Comparison of ENCODE assay signal across 8 cellular contexts in the genomic region with DNA sequence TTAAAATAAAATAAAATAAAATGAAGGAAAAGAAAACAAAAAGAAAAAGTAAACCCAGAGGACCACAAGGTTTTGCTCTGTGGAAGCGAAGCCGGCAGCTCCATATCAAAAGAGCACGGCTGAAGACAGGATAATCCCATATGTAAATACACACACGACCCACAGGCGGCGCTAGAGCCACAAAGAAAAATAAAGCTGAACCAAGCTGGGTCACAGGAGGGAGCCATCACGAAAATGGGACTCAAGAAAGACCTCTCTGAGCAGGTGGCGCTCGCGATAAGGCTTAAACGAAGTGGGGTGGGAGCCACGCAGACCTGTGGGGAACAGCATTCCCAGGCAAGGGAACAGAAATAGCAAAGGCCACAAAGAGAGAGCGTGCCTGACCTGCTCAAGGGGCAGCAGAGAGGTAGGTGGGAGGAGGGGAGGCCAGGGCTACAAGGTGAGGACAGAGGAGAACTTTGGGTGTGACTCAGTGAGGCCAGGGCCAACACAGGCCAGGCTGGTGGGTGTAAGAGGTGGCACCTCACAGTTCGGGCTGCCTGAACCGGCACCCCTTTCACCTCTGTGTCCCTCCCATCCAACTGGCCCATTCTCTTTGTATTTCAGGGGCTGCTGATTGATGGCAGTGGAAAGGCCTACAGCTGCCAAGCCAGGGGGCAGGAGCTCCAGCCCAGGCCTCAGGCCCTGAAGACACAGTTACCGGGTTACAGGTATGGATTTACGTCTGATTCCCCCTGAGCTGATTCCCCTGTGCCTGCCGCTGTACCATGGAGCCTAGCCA. TPM values are rescaled to one million over a fixed set of nuclear protein-coding genes. Genes with fewer than 3 reads are reported as not detected.
DNase-seq lines count a peak whose midpoint lies in the region; ATAC-seq and TF ChIP-seq lines count a peak whose summit lies in the region.

No MANE protein-coding gene starts in this region.

- no peaks in the 10 kb centered on the region for H3K79me2 ChIP-seq in smooth muscle cell (ENCODE audit: low read depth)

- ATAC-seq in GM19324 (IDR thresholded peaks at IDR 0.05; ENCODE audit: low FRiP score, unreplicated experiment) (no peak), GM21515 (IDR thresholded peaks at IDR 0.05; ENCODE audit: unreplicated experiment) (no peak)

- H3K27me3 ChIP-seq in adipocyte (replicated peaks; ENCODE audit: control insufficient read depth, insufficient read depth, low read length) (no peaks in the 10 kb centered on the region), right atrium auricular region (no peaks in the 10 kb centered on the region), smooth muscle cell (ENCODE audit: low read depth) (no peaks in the 10 kb centered on the region)

- H3K4me1 ChIP-seq in adipocyte (ENCODE audit: control insufficient read depth, insufficient read depth, low read length) (peaks cover 3% of the 10 kb centered on the region), right atrium auricular region (no peaks in the 10 kb centered on the region), smooth muscle cell (ENCODE audit: low read depth) (no peaks in the 10 kb centered on the region)

- peak overlapping the region; percentile 32 for H3K9ac ChIP-seq in adipocyte (ENCODE audit: low read length)
- no peak overlapping the region for H3K9ac ChIP-seq in smooth muscle cell (ENCODE audit: low read depth)

- WGBS in smooth muscle cell (ENCODE audit: low lambda C conversion rate), result 52% methylated on average over 18 of the region's 18 CpGs

- no peak overlapping the region for H3K4me2 ChIP-seq in smooth muscle cell

- H3K27ac ChIP-seq in right atrium auricular region (no peak overlapping the region), smooth muscle cell (ENCODE audit: low read depth) (no peak overlapping the region)

- H3K36me3 ChIP-seq in adipocyte (ENCODE audit: control insufficient read depth, insufficient read depth, low read length, severe bottlenecking) (peaks cover 82% of the 10 kb centered on the region), right atrium auricular region (peaks cover 36% of the 10 kb centered on the region), smooth muscle cell (ENCODE audit: low read depth) (no peaks in the 10 kb centered on the region)

- H3K4me3 ChIP-seq in adipocyte (ENCODE audit: low read length), result no peak overlapping the region
- H3K4me3 ChIP-seq in right atrium auricular region, result no peak overlapping the region
- no peak overlapping the region for H3K4me3 ChIP-seq in smooth muscle cell

- peak; percentile 86 for TF ChIP-seq CTCF in GM10266 (IDR thresholded peaks at IDR 0.05; ENCODE audit: control insufficient read depth, insufficient read depth, low read depth, missing control alignments)
- TF ChIP-seq CTCF in right atrium auricular region (IDR thresholded peaks at IDR 0.05), result peak; percentile 74 to 83
- peak; percentile 87 for TF ChIP-seq CTCF in smooth muscle cell (IDR thresholded peaks at IDR 0.05; ENCODE audit: borderline replicate concordance, insufficient read depth, poor library complexity, severe bottlenecking)

- H4K20me1 ChIP-seq in smooth muscle cell (ENCODE audit: low read depth), result no peaks in the 10 kb centered on the region

- peak; percentile 73 for DNase-seq in GM10266 (ENCODE audit: extremely low spot score)
- DNase-seq in NCI-H1436 treated with DMSO at 0.1 percent for 48 hours (lab: John Stamatoyannopoulos, UW), result peak; percentile 1
- DNase-seq in SW480 (ENCODE audit: low spot score), result peak; percentile 83
- peak; percentile 90 for DNase-seq in adipocyte (ENCODE audit: low read depth)
- peak; percentile 83 for DNase-seq in right atrium auricular region (ENCODE audit: low spot score)
- DNase-seq in smooth muscle cell (lab: John Stamatoyannopoulos, UW; ENCODE audit: unreplicated experiment), result peak; percentile 6

- no peak overlapping the region for H2AFZ ChIP-seq in smooth muscle cell (ENCODE audit: low read depth)

- H3F3A ChIP-seq in smooth muscle cell (ENCODE audit: low read depth), result no peaks in the 10 kb centered on the region

- H3K9me3 ChIP-seq in adipocyte (ENCODE audit: control insufficient read depth, low read length), result no peaks in the 10 kb centered on the region
- peaks cover 0 to 4% of the 10 kb centered on the region in 2 donors for H3K9me3 ChIP-seq in right atrium auricular region
- H3K9me3 ChIP-seq in smooth muscle cell (replicated peaks; ENCODE audit: low read depth), result no peaks in the 10 kb centered on the region

RNA-seq across cellular contexts. Expression of a gene that starts 26.0 kb away (rescaled TPM):
- total RNA-seq in right atrium auricular region (100 to 1,000 TPM in 1 of 2 donors, 10 to 100 TPM in 1; 59.8 to 169 TPM), smooth muscle cell (0.18 and 0.31 TPM in 2 replicates)
- 0.64 and 0.65 TPM in 2 replicates for polyA plus RNA-seq in smooth muscle cell

RNA-seq across cellular contexts. Expression of a gene that starts 59.5 kb away (rescaled TPM):
- total RNA-seq in right atrium auricular region (1 to 10 TPM; 1.4 to 2.7 TPM), smooth muscle cell (not detected in 2 replicates)
- 0.04 TPM in 1 of 2 replicates, not detected in the other for polyA plus RNA-seq in smooth muscle cell

Comparison
In these comparisons a context has a peak if more than half of its experiments do, and no peak if none do; other contexts are left out.
1. DNase-seq: peak in every context shown above with its lines; median percentile 90 in adipocyte; 83 in SW480; 83 in right atrium auricular region; 73 in GM10266; 6 in smooth muscle cell; 1 in NCI-H1436 treated with DMSO at 0.1 percent for 48 hours.
2. RNA of a gene that starts 26.0 kb away (total RNA-seq): 59.8 to 169 TPM in right atrium auricular region; 0.18 to 0.31 TPM in smooth muscle cell; every median in the first group is over 10 times any median in the second.
3. Peak in every context shown above with its lines, with median percentiles within 50 percentile points of each other: CTCF ChIP-seq.